1 cellular context compared by ENCODE assay signal in genomic region chr16:74998481-74999207, GRCh38.
TF ChIP-seq lines count a peak whose summit lies in the region.

ZNRF1 (plus strand) TSS chr16:74999024; CDS start chr16:74999672, 648 bp downstream.

TF ChIP-seq in HepG2, 621 proteins besides CTCF, POLR2A, EP300 and RAD21 (continued from another document and continues in another):
- TF ChIP-seq HMGXB4 (CRISPR knock-in tag; IDR thresholded peaks at IDR 0.05; ENCODE audit: borderline replicate concordance in 1 of 2, low read depth in 1 of 2) (peak; percentile 82 to 86), ARID3A (IDR thresholded peaks at IDR 0.05; ENCODE audit: low read depth, low read length) (peak; percentile 43; the same call in 1 of the 2 replicates), ASH2L (IDR thresholded peaks at IDR 0.05; ENCODE audit: insufficient read length, low read depth, low read length) (peak; percentile 70), ZNF569 (CRISPR knock-in tag; IDR thresholded peaks at IDR 0.05; ENCODE audit: borderline replicate concordance) (peak; percentile 19; the same call in 1 of the 2 replicates), NR2F1 (CRISPR knock-in tag; IDR thresholded peaks at IDR 0.05) (peak in 1 of 2 experiments; percentile 61; a peak in 3 of 4 replicates), LCORL (IDR thresholded peaks at IDR 0.05) (no peak), LCORL (CRISPR knock-in tag; IDR thresholded peaks at IDR 0.05) (peak; percentile 72), TBX3 (IDR thresholded peaks at IDR 0.05; ENCODE audit: borderline replicate concordance) (0 out of 2 replicates have a peak, but pooled peaks have one; percentile 41), ZNF883 (CRISPR knock-in tag; IDR thresholded peaks at IDR 0.05; ENCODE audit: not compliant biosample characterization) (no peak), MTA1 (CRISPR knock-in tag; IDR thresholded peaks at IDR 0.05; ENCODE audit: borderline replicate concordance) (peak; percentile 24; the same call in 1 of the 2 replicates), ZNF276 (CRISPR knock-in tag; IDR thresholded peaks at IDR 0.05; ENCODE audit: low read depth) (no peak; the same call in 1 of the 2 replicates), SOX6 (IDR thresholded peaks at IDR 0.05) (no peak), SOX6 (CRISPR knock-in tag; IDR thresholded peaks at IDR 0.05) (0 out of 2 replicates have a peak, but pooled peaks have one; percentile 34), HMGA1 (CRISPR knock-in tag; conservative IDR thresholded peaks at IDR 0.05) (no peak), KIAA2018 (CRISPR knock-in tag; IDR thresholded peaks at IDR 0.05; ENCODE audit: borderline replicate concordance) (no peak), ZHX1 (CRISPR knock-in tag; IDR thresholded peaks at IDR 0.05; ENCODE audit: low read depth) (peak; percentile 63; the same call in 1 of the 2 replicates), ZGPAT (CRISPR knock-in tag; IDR thresholded peaks at IDR 0.05) (0 out of 2 replicates have a peak, but pooled peaks have one; percentile 8), TFDP2 (CRISPR knock-in tag; IDR thresholded peaks at IDR 0.05) (peak; percentile 13; the same call in 1 of the 2 replicates), ZIK1 (CRISPR knock-in tag; IDR thresholded peaks at IDR 0.05; ENCODE audit: borderline replicate concordance, low read depth) (peak; percentile 42; the same call in 1 of the 2 replicates), THAP11 (CRISPR knock-in tag; IDR thresholded peaks at IDR 0.05) (peak; percentile 53), CREB3 (CRISPR knock-in tag; IDR thresholded peaks at IDR 0.05) (no peak; the same call in 1 of the 2 replicates), ZBTB42 (CRISPR knock-in tag; IDR thresholded peaks at IDR 0.05) (peak; percentile 10; the same call in 1 of the 2 replicates), HNRNPL (IDR thresholded peaks at IDR 0.05; ENCODE audit: low read depth, low read length) (no peak), KAT8 (CRISPR knock-in tag; IDR thresholded peaks at IDR 0.05) (peak; percentile 22; the same call in 1 of the 2 replicates), ISL2 (CRISPR knock-in tag; IDR thresholded peaks at IDR 0.05) (peak; percentile 44; the same call in 1 of the 2 replicates), FOXO1 (CRISPR knock-in tag; IDR thresholded peaks at IDR 0.05) (0 out of 2 replicates have a peak, but pooled peaks have one; percentile 19)
